In the genomic region with DNA sequence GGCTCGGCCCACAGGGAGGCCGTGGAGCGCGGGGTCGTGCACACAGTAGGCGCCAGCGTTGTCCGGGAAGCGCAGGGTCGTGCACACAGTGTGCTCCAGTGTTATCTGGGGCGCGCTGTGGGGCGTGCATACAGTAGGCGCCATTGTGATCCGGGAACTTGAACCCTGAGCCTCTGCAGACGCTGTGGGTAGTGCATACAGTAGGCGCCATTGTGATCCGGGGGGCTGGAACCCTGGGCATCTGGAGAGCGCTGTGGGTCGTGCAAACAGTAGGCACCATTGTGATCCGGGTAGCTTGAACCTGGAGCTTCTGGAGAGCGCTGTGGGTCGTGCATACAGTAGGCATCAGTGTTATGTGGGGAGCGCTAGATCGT, we compare ENCODE assay signal across 7 cellular contexts. TPM values are rescaled to one million over a fixed set of nuclear protein-coding genes. Genes with fewer than 3 reads are reported as not detected.
DNase-seq lines count a peak whose midpoint lies in the region; ATAC-seq and TF ChIP-seq lines count a peak whose summit lies in the region.

No MANE protein-coding gene starts in this region.

- peak overlapping the region; percentile 58 for H3K9ac ChIP-seq in HUES48 (ENCODE audit: low read depth, low read length)

- TF ChIP-seq CTCF in adrenal gland (IDR thresholded peaks at IDR 0.05): no peak
- TF ChIP-seq CTCF in kidney epithelial cell (IDR thresholded peaks at IDR 0.05; ENCODE audit: insufficient read depth, low read length, poor library complexity, severe bottlenecking): no peak

- H3K4me3 ChIP-seq in HUES48 (ENCODE audit: low read depth, low read length): peak overlapping the region; percentile 81
- peak overlapping the region in 3 of 4 donors; percentile 35 to 96 (median 54) for H3K4me3 ChIP-seq in adrenal gland
- H3K4me3 ChIP-seq in kidney epithelial cell (ENCODE audit: low read depth, low read length): peak overlapping the region; percentile 83

- 4 to 19% (median 6%) methylated on average over 11 to 25 of the region's 25 CpGs; no CpG with 5 or more reads in 1 of the 4 donors for WGBS in adrenal gland, 4 donors

- H3K36me3 ChIP-seq in HUES48 (ENCODE audit: control insufficient read depth, insufficient read depth, low read length) (no peaks in the 10 kb centered on the region), adrenal gland (replicated peaks in 1 of 2) (no peaks in the 10 kb centered on the region), kidney epithelial cell (ENCODE audit: control insufficient read depth, insufficient read depth, low read length) (no peaks in the 10 kb centered on the region)

- TF ChIP-seq POLR2A in adrenal gland (IDR thresholded peaks at IDR 0.05): no peak

- H3K4me1 ChIP-seq in HUES48 (ENCODE audit: control insufficient read depth, insufficient read depth, low read length) (peaks cover 4% of the 10 kb centered on the region; the same call in 1 of the 2 replicates), adrenal gland (replicated peaks in 1 of 2) (peaks cover 22 to 28% of the 10 kb centered on the region in 2 donors)

- peak overlapping the region; percentile 80 for H3K27ac ChIP-seq in HUES48 (ENCODE audit: low read depth, low read length)
- peak overlapping the region in 4 of 5 donors; percentile 13 to 99 (median 82) for H3K27ac ChIP-seq in adrenal gland
- peak overlapping the region; percentile 69 for H3K27ac ChIP-seq in temporal lobe (ENCODE audit: low read depth, low read length)

- intact Hi-C loops in adrenal gland (cut with DNase I): no loop called here

- H3K27me3 ChIP-seq in HUES48 (ENCODE audit: control insufficient read depth, insufficient read depth, low read length): no peaks in the 10 kb centered on the region
- H3K27me3 ChIP-seq in adrenal gland: no peaks in the 10 kb centered on the region
- H3K27me3 ChIP-seq in kidney epithelial cell (ENCODE audit: control insufficient read depth, insufficient read depth, low read length): no peaks in the 10 kb centered on the region

- ATAC-seq in GM21360 (IDR thresholded peaks at IDR 0.05; ENCODE audit: unreplicated experiment) (no peak), HG03175 (IDR thresholded peaks at IDR 0.05; ENCODE audit: unreplicated experiment) (no peak)

- H3K9me3 ChIP-seq in HUES48 (ENCODE audit: control insufficient read depth, insufficient read depth, low read length) (no peaks in the 10 kb centered on the region), adrenal gland (replicated peaks in 1 of 3) (no peaks in the 10 kb centered on the region)

- DNase-seq in adrenal gland: peak in 2 of 7 donors; percentile 30 to 54
- DNase-seq in kidney epithelial cell (ENCODE audit: low read depth): no peak
- DNase-seq in T1000 (lab: John Stamatoyannopoulos, UW): no peak

RNA-seq across cellular contexts. Expression of gene ZNF236, which starts 0.8 kb away (rescaled TPM):
- total RNA-seq in adrenal gland (10 to 100 TPM in 4 of 8 donors, 1 to 10 TPM in 4; 6.1 to 35.2 (median 11.3) TPM), kidney epithelial cell (7.8 and 12.2 TPM in 2 replicates), temporal lobe (18.9 TPM)
- 1 to 10 TPM; 2.7 to 5.9 (median 4.0) TPM for polyA plus RNA-seq in adrenal gland
